14 cellular contexts compared by ENCODE assay signal in genomic region chr2:137957033-137957432, GRCh38. TPM values are rescaled to one million over a fixed set of nuclear protein-coding genes. Genes with fewer than 3 reads are reported as not detected.
DNase-seq lines count a peak whose midpoint lies in the region; ATAC-seq and TF ChIP-seq lines count a peak whose summit lies in the region.
"Had no signal": no experiment of that assay in that cellular context is flagged by ENCODE, and none has a peak within 500 bp of the region (broad histone marks: within the 10 kb centered on the region; RNA-seq: fewer than 3 reads in every experiment).

No MANE protein-coding gene starts in this region.

- no TSS peak for BruUV-seq in Calu3 (replicated peaks; lab: Mats Ljungman, UMichigan)
- BruUV-seq in IMR-90 (replicated peaks; lab: Mats Ljungman, UMichigan) = no TSS peak

- TF ChIP-seq RAD21 in IMR-90 (IDR thresholded peaks at IDR 0.05; ENCODE audit: low read length) = no peak

- intact Hi-C loops in Calu3 (cut with micrococcal nuclease; ENCODE audit: unreplicated experiment) = no loop called here
- intact Hi-C loops in IMR-90 (cut with micrococcal nuclease) = no loop called here

- no peak overlapping the region for H3K9ac ChIP-seq in IMR-90 (ENCODE audit: low read depth, low read length)
- H3K9ac ChIP-seq: neural progenitor cell had no signal

- H2AK9ac ChIP-seq in IMR-90 (replicated peaks; ENCODE audit: low read depth, low read length, poor library complexity) = no peak overlapping the region

- no peak overlapping the region for H2BK15ac ChIP-seq in IMR-90 (ENCODE audit: low read depth, low read length)

- no peaks in the 10 kb centered on the region for H4K20me1 ChIP-seq in IMR-90 (ENCODE audit: insufficient read depth, low read length)

- H3K9me3 ChIP-seq in IMR-90 (ENCODE audit: control insufficient read depth, insufficient read depth, low read length) = no peaks in the 10 kb centered on the region
- H3K9me3 ChIP-seq: ascending aorta, Peyer's patch had no signal

- no peaks in the 10 kb centered on the region for H3K27me3 Mint-ChIP-seq in Calu3 (ENCODE audit: unreplicated experiment)
- H3K27me3 Mint-ChIP-seq: CD4-positive, alpha-beta memory T cell had no signal

- in situ Hi-C loops in IMR-90 (cut with MboI; ENCODE audit: low sequenced_read_pairs) (loop anchor here (10.0 kb wide), 1 partner anchor 318 kb away; no protein-coding TSS in a partner anchor), brain microvascular endothelial cell (cut with HindIII; ENCODE audit: low pct_ligation_motif_present, low sequenced_read_pairs) (no loop called here)

- CTCF ChIA-PET in Calu3 (lab: Charles Lee) = interaction anchor here (0.7 to 1.4 kb wide), 2 partner anchors 21 to 63 kb away, joined by 3 read pairs; no protein-coding TSS in a partner anchor
- CTCF ChIA-PET in IMR-90 (lab: Yijun Ruan, JAX) = interaction anchor here (1.0 to 1.5 kb wide), 3 partner anchors 9 to 417 kb away, joined by 3 to 5 read pairs (median 4); no protein-coding TSS in a partner anchor

- H3K4me1 ChIP-seq in IMR-90 (ENCODE audit: control insufficient read depth, insufficient read depth, low read length) = peaks cover 5% of the 10 kb centered on the region
- H3K4me1 ChIP-seq: Peyer's patch had no signal

- DNase-seq in Calu3 = no peak
- peak; percentile 97 for DNase-seq in IMR-90
- peak; percentile 90 for DNase-seq in brain microvascular endothelial cell
- peak; percentile 60 for DNase-seq in kidney tubule cell (ENCODE audit: low spot score)
- DNase-seq in CD1c-positive myeloid dendritic cell (ENCODE audit: extremely low spot score) = no peak
- no peak for DNase-seq in midbrain (lab: John Stamatoyannopoulos, UW)
- DNase-seq: CD4-positive, alpha-beta memory T cell; NCI-H510A; Peyer's patch had no signal

- no peak overlapping the region for H3K4me3 Mint-ChIP-seq in Calu3 (ENCODE audit: low read depth, unreplicated experiment)
- H3K4me3 Mint-ChIP-seq: CD4-positive, alpha-beta memory T cell; neural progenitor cell had no signal

- H3K27ac Mint-ChIP-seq in Calu3 (ENCODE audit: unreplicated experiment) = peak overlapping the region; percentile 1
- H3K27ac Mint-ChIP-seq: CD4-positive, alpha-beta memory T cell; neural progenitor cell had no signal

- no peak overlapping the region for H2AFZ ChIP-seq in IMR-90 (replicated peaks; ENCODE audit: low read length, poor library complexity)
- H2AFZ ChIP-seq: neural progenitor cell had no signal

- H4K8ac ChIP-seq in IMR-90 (ENCODE audit: low read depth in 2 of 2, low read length in 2 of 2) = peak overlapping the region; percentile 82 to 83; a peak in 1 of 4 replicates

- H2BK120ac ChIP-seq in IMR-90 (ENCODE audit: low read depth, low read length) = peak overlapping the region; percentile 97

- no peaks in the 10 kb centered on the region for H3K79me1 ChIP-seq in IMR-90 (ENCODE audit: low read depth in 1 of 2, low read length in 2 of 2)

- POLR2A ChIA-PET in IMR-90 (lab: Charles Lee; ENCODE audit: unreplicated experiment) = interaction anchor here (0.6 kb wide), 1 partner anchor 1535 kb away, joined by 4 read pairs; no protein-coding TSS in a partner anchor

- peak overlapping the region; percentile 98; the same call in 1 of the 2 replicates for H4K91ac ChIP-seq in IMR-90 (ENCODE audit: insufficient read depth, low read depth, low read length)

- peaks cover 3% of the 10 kb centered on the region; the same call in 1 of the 2 replicates for H3K9me1 ChIP-seq in IMR-90 (ENCODE audit: insufficient read depth, low read length)

- no peaks in the 10 kb centered on the region for H3K36me3 Mint-ChIP-seq in Calu3 (ENCODE audit: insufficient read depth, unreplicated experiment)
- H3K36me3 Mint-ChIP-seq: CD4-positive, alpha-beta memory T cell; neural progenitor cell had no signal

- peak overlapping the region; percentile 94 for H2BK20ac ChIP-seq in IMR-90 (ENCODE audit: low read depth, low read length)

- no CpG with 5 or more reads among the region's 1 CpG for WGBS in IMR-90 (ENCODE audit: extremely low coverage in 2 of 2, insufficient read length in 1 of 2), 2 experiments

- TF ChIP-seq POLR2A in IMR-90 (IDR thresholded peaks at IDR 0.05; ENCODE audit: low read depth, low read length) (no peak), GM18505 (IDR thresholded peaks at IDR 0.05; ENCODE audit: borderline replicate concordance, extremely low read depth, insufficient read depth, insufficient read length) (no peak)

- H3K4me3 ChIP-seq in IMR-90 (ENCODE audit: insufficient read depth, low read depth, low read length) (no peak overlapping the region), brain microvascular endothelial cell (ENCODE audit: low read depth, low read length) (no peak overlapping the region)
- H3K4me3 ChIP-seq: ascending aorta, neural progenitor cell, Peyer's patch had no signal

- dilution Hi-C loops in IMR-90 (cut with HindIII; ENCODE audit: low sequenced_read_pairs, unreplicated experiment) = no loop called here

- H2AK5ac ChIP-seq in IMR-90 (ENCODE audit: low read depth, low read length) = no peak overlapping the region

- peak overlapping the region; percentile 98; the same call in 1 of the 2 replicates for H3K18ac ChIP-seq in IMR-90 (ENCODE audit: low read depth, low read length)

- no peaks in the 10 kb centered on the region for H3K36me3 ChIP-seq in IMR-90 (ENCODE audit: control insufficient read depth, insufficient read depth, low read length)
- no peaks in the 10 kb centered on the region for H3K36me3 ChIP-seq in brain microvascular endothelial cell (replicated peaks)
- H3K36me3 ChIP-seq: ascending aorta, neural progenitor cell, Peyer's patch had no signal

- H3K27me3 ChIP-seq in IMR-90 (ENCODE audit: control insufficient read depth, insufficient read depth, low read length) = no peaks in the 10 kb centered on the region
- H3K27me3 ChIP-seq in brain microvascular endothelial cell (replicated peaks) = no peaks in the 10 kb centered on the region
- H3K27me3 ChIP-seq: ascending aorta, neural progenitor cell, Peyer's patch had no signal

- H3K9me3 Mint-ChIP-seq in Calu3 (ENCODE audit: low read depth, unreplicated experiment) = no peaks in the 10 kb centered on the region
- H3K9me3 Mint-ChIP-seq: neural progenitor cell had no signal

- H3K14ac ChIP-seq in IMR-90 (replicated peaks; ENCODE audit: low read depth, low read length) = no peak overlapping the region; the same call in 1 of the 2 replicates

- H2BK5ac ChIP-seq in IMR-90 (ENCODE audit: low read depth, low read length, poor library complexity, severe bottlenecking) = peak overlapping the region; percentile 73

- peak overlapping the region; percentile 97; the same call in 1 of the 2 replicates for H3K4ac ChIP-seq in IMR-90 (ENCODE audit: low read depth, low read length)

- H3K56ac ChIP-seq in IMR-90 (ENCODE audit: extremely low read depth, insufficient read depth, low read length) = 0 out of 2 replicates have a peak overlapping the region, but pooled peaks have one; percentile 27

- H3K4me1 Mint-ChIP-seq in Calu3 (ENCODE audit: low read depth, unreplicated experiment) = peaks cover 41% of the 10 kb centered on the region
- H3K4me1 Mint-ChIP-seq: neural progenitor cell had no signal

- no peak overlapping the region for H3K23ac ChIP-seq in IMR-90 (ENCODE audit: low read depth, low read length)

- peak overlapping the region; percentile 34; the same call in 1 of the 2 replicates for H4K5ac ChIP-seq in IMR-90 (ENCODE audit: low read depth, low read length)

- TF ChIP-seq CTCF in Calu3 (IDR thresholded peaks at IDR 0.05; ENCODE audit: unreplicated experiment) (no peak), IMR-90 (conservative IDR thresholded peaks at IDR 0.05; ENCODE audit: low read depth, low read length) (no peak), brain microvascular endothelial cell (IDR thresholded peaks at IDR 0.05; ENCODE audit: low read depth, low read length, missing control alignments) (no peak)

- H3K4me2 ChIP-seq in IMR-90 (ENCODE audit: low read depth, low read length) = peak overlapping the region; percentile 20; the same call in 1 of the 2 replicates
- H3K4me2 ChIP-seq: neural progenitor cell had no signal

- H3K27ac ChIP-seq in IMR-90 (ENCODE audit: insufficient read depth, low read length) = peak overlapping the region; percentile 67; the same call in 1 of the 2 replicates
- peak overlapping the region; percentile 43 for H3K27ac ChIP-seq in brain microvascular endothelial cell
- H3K27ac ChIP-seq: ascending aorta, neural progenitor cell, Peyer's patch had no signal

- ATAC-seq in IMR-90 (ENCODE audit: low read depth) = peak; percentile 95
- ATAC-seq in GM18505 (IDR thresholded peaks at IDR 0.05; ENCODE audit: unreplicated experiment) = no peak
- no peak for ATAC-seq in GM18502 (IDR thresholded peaks at IDR 0.05; ENCODE audit: poor library complexity, unreplicated experiment)

TF ChIP-seq in IMR-90, 13 proteins besides CTCF, POLR2A, EP300 and RAD21:
- TF ChIP-seq MAZ (IDR thresholded peaks at IDR 0.05; ENCODE audit: borderline replicate concordance, low read depth, low read length) = 0 out of 2 replicates have a peak, but pooled peaks have one; percentile 6
- no peak for TF ChIP-seq MXI1 (IDR thresholded peaks at IDR 0.05; ENCODE audit: borderline replicate concordance, low read depth, low read length)
- no peak for TF ChIP-seq NFE2L2 (IDR thresholded peaks at IDR 0.05; ENCODE audit: low read depth, low read length)
- 0 out of 2 replicates have a peak, but pooled peaks have one; percentile 25 for TF ChIP-seq BHLHE40 (IDR thresholded peaks at IDR 0.05; ENCODE audit: low read depth, low read length)
- peak; percentile 99 for TF ChIP-seq CEBPB (IDR thresholded peaks at IDR 0.05; ENCODE audit: low read depth, low read length)
- TF ChIP-seq FOS (IDR thresholded peaks at IDR 0.05; ENCODE audit: low read depth, low read length) = peak; percentile 62; the same call in 1 of the 2 replicates

RNA-seq across cellular contexts. Expression of gene HNMT, which starts 7.2 kb away (rescaled TPM):
- 56.5 and 68.2 TPM in 2 replicates for total RNA-seq in Calu3 (2022)
- 12.2 and 14.2 TPM in 2 replicates for total RNA-seq in IMR-90 (2012; rRNA removed)
- polyA plus RNA-seq in IMR-90 (2012; rRNA removed) = 6.3 and 6.4 TPM in 2 replicates
- 2.7 and 2.8 TPM in 2 replicates for polyA plus RNA-seq in IMR-90 (2012; cell fraction: cytosol; rRNA removed)
- polyA plus RNA-seq in IMR-90 (2012; cell fraction: nucleus; rRNA removed; ENCODE audit: low replicate concordance) = 0.25 and 5.2 TPM in 2 replicates
- total RNA-seq: T-helper 2 cell treated with Interferon-gamma antibody and Interleukin-4, amounts not matched to agents 100 ng/mL and 5 ng/mL, for 36 hours had no signal
- polyA plus RNA-seq: CD4-positive, alpha-beta memory T cell had no signal

Comparison
In these comparisons a context has a peak if more than half of its experiments do, and no peak if none do; other contexts are left out.
1. DNase-seq: peak in IMR-90 (single experiment), brain microvascular endothelial cell (single experiment) and kidney tubule cell (single experiment); none in Calu3 (single experiment), CD1c-positive myeloid dendritic cell (single experiment) and midbrain (single experiment).